Comparison of ENCODE assay signal across 18 cellular contexts in genomic region chr14:69868363-69868963, GRCh38. TPM values are rescaled to one million over a fixed set of nuclear protein-coding genes. Genes with fewer than 3 reads are reported as not detected.
DNase-seq lines count a peak whose midpoint lies in the region; ATAC-seq, FAIRE-seq and TF ChIP-seq lines count a peak whose summit lies in the region.
"Had no signal": no experiment of that assay in that cellular context is flagged by ENCODE, and none has a peak within 500 bp of the region (broad histone marks: within the 10 kb centered on the region; RNA-seq: fewer than 3 reads in every experiment).

No MANE protein-coding gene starts in this region.

- H3K9me3 ChIP-seq in HepG2 (ENCODE audit: low read length) = peaks cover 14% of the 10 kb centered on the region
- no peaks in the 10 kb centered on the region for H3K9me3 ChIP-seq in upper lobe of right lung
- H3K9me3 ChIP-seq: HAP-1 had no signal

- FAIRE-seq in GM19239 (lab: Jason Lieb, UNC) = peak; percentile 33
- FAIRE-seq in HepG2 (lab: Jason Lieb, UNC) = peak; percentile 32
- FAIRE-seq: G401.6, GM12892, H1 had no signal

- peaks cover 18% of the 10 kb centered on the region for H3K27me3 Mint-ChIP-seq in activated CD4-positive, alpha-beta T cell treated with anti-CD3 and anti-CD28 coated beads for 36 hours

- in situ Hi-C loops in HepG2 (cut with HindIII; ENCODE audit: extremely low pct_ligation_motif_present, low pct_unique_long_range_greater_than_20kb) = no loop called here
- in situ Hi-C loops in KBM-7 (cut with MboI; ENCODE audit: low pct_unique_long_range_greater_than_20kb, low sequenced_read_pairs) = no loop called here

- H3K36me3 ChIP-seq in HepG2 (replicated peaks in 1 of 2; ENCODE audit: control insufficient read depth in 1 of 2, insufficient read depth in 2 of 2, low read length in 2 of 2) (no peaks in the 10 kb centered on the region), upper lobe of right lung (no peaks in the 10 kb centered on the region)
- H3K36me3 ChIP-seq: BLaER1, HAP-1 had no signal

- TF ChIP-seq RAD21 in HepG2 (CRISPR knock-in tag; IDR thresholded peaks at IDR 0.05) = no peak

- H3K4me3 Mint-ChIP-seq in activated CD4-positive, alpha-beta T cell treated with anti-CD3 and anti-CD28 coated beads for 36 hours = no peak overlapping the region
- H3K4me3 Mint-ChIP-seq: CD8-positive, alpha-beta memory T cell had no signal

- no peak for TF ChIP-seq POLR2A in HepG2 (IDR thresholded peaks at IDR 0.05; ENCODE audit: insufficient read depth in 1 of 2, low read depth in 2 of 2, low read length in 2 of 2)

- no peak overlapping the region for H3K9ac ChIP-seq in HepG2 (ENCODE audit: insufficient read depth, low read depth, low read length)
- H3K9ac ChIP-seq: BLaER1 had no signal

- no peak for ATAC-seq in activated CD4-positive, alpha-beta T cell treated with anti-CD3 and anti-CD28 coated beads for 36 hours
- ATAC-seq in HepG2 (no peak), upper lobe of right lung (no peak)

- H3K4me1 Mint-ChIP-seq in activated CD4-positive, alpha-beta T cell treated with anti-CD3 and anti-CD28 coated beads for 36 hours = no peaks in the 10 kb centered on the region
- H3K4me1 Mint-ChIP-seq: CD8-positive, alpha-beta memory T cell had no signal

- 2% methylated on average over 5 of the region's 5 CpGs for WGBS in HepG2 (ENCODE audit: low lambda C conversion rate)

- DNase-seq in activated CD4-positive, alpha-beta T cell treated with anti-CD3 and anti-CD28 coated beads for 36 hours = no peak
- DNase-seq in activated CD4-positive, alpha-beta T cell treated with anti-CD3 and anti-CD28 coated beads, Interleukin-2, amount 50 U/mL, for 4 hours = no peak
- DNase-seq in GM19239 (ENCODE audit: insufficient read length, low spot score) = no peak
- peak; percentile 3 for DNase-seq in RKO (ENCODE audit: low spot score)
- DNase-seq in HepG2 (ENCODE audit: low spot score) = no peak
- DNase-seq in upper lobe of right lung = no peak
- no peak for DNase-seq in KBM-7
- DNase-seq in GM10266 (ENCODE audit: extremely low spot score) = no peak
- DNase-seq: AML-193; CD8-positive, alpha-beta memory T cell; DMS79 treated with DMSO at 0.1 percent for 48 hours; EL had no signal

- BruUV-seq in HepG2 (replicated peaks; lab: Mats Ljungman, UMichigan) = no TSS peak

- H4K20me1 ChIP-seq in HepG2 (ENCODE audit: insufficient read depth, low read length) = no peaks in the 10 kb centered on the region
- H4K20me1 ChIP-seq: BLaER1 had no signal

- peaks cover 40% of the 10 kb centered on the region for H3K4me1 ChIP-seq in HepG2 (ENCODE audit: insufficient read depth, low read length)
- H3K4me1 ChIP-seq in upper lobe of right lung = no peaks in the 10 kb centered on the region
- H3K4me1 ChIP-seq: BLaER1, HAP-1 had no signal

- H2AFZ ChIP-seq in HepG2 (ENCODE audit: low read length) = no peak overlapping the region

- POLR2A ChIA-PET in activated CD4-positive, alpha-beta T cell treated with anti-CD3 and anti-CD28 coated beads for 36 hours (lab: Charles Lee) = no interaction called here
- POLR2A ChIA-PET in HepG2 (lab: Yijun Ruan, JAX) = interaction anchor here (0.7 kb wide), 1 partner anchor 11 kb away, joined by 3 read pairs; the partner anchor contains the start of gene SMOC1

- H3K27ac ChIP-seq in HepG2 (ENCODE audit: extremely low read length, insufficient read depth, low read length) (no peak overlapping the region), upper lobe of right lung (no peak overlapping the region)
- H3K27ac ChIP-seq: 22Rv1, BLaER1 had no signal

- H3K27me3 ChIP-seq in HepG2 (ENCODE audit: control insufficient read depth in 1 of 2, insufficient read depth in 2 of 2, low read length in 2 of 2) = no peaks in the 10 kb centered on the region
- no peaks in the 10 kb centered on the region for H3K27me3 ChIP-seq in upper lobe of right lung
- H3K27me3 ChIP-seq: BLaER1 had no signal

- H3K36me3 Mint-ChIP-seq in activated CD4-positive, alpha-beta T cell treated with anti-CD3 and anti-CD28 coated beads for 36 hours (ENCODE audit: low read depth) = no peaks in the 10 kb centered on the region
- H3K36me3 Mint-ChIP-seq: CD8-positive, alpha-beta memory T cell had no signal

- peaks cover 7% of the 10 kb centered on the region for H3K9me3 Mint-ChIP-seq in activated CD4-positive, alpha-beta T cell treated with anti-CD3 and anti-CD28 coated beads for 36 hours (ENCODE audit: low read depth)

- no peaks in the 10 kb centered on the region for H3K79me2 ChIP-seq in HepG2 (ENCODE audit: insufficient read depth, low read length)

- peak overlapping the region; percentile 46 for H3K4me2 ChIP-seq in HepG2 (ENCODE audit: low read depth, low read length)
- H3K4me2 ChIP-seq: BLaER1 had no signal

- intact Hi-C loops in activated CD4-positive, alpha-beta T cell treated with anti-CD3 and anti-CD28 coated beads for 36 hours (cut with DNase I, micrococcal nuclease) = no loop called here
- intact Hi-C loops in HepG2 (cut with micrococcal nuclease; ENCODE audit: unreplicated experiment) (no loop called here), upper lobe of right lung (cut with DNase I) (no loop called here)

- H3K4me3 ChIP-seq in HepG2 (replicated peaks in 1 of 3; ENCODE audit: insufficient read depth in 1 of 3, low read depth in 2 of 3, low read length in 3 of 3) = no peak overlapping the region
- H3K4me3 ChIP-seq in upper lobe of right lung = no peak overlapping the region
- H3K4me3 ChIP-seq: BLaER1, HAP-1 had no signal

- TF ChIP-seq CTCF in HepG2 (CRISPR knock-in tag; IDR thresholded peaks at IDR 0.05) = no peak
- TF ChIP-seq CTCF in upper lobe of right lung (IDR thresholded peaks at IDR 0.05) = no peak
- TF ChIP-seq CTCF in GM10266 (IDR thresholded peaks at IDR 0.05; ENCODE audit: control insufficient read depth, insufficient read depth, low read depth, missing control alignments) = no peak

- CTCF ChIA-PET in activated CD4-positive, alpha-beta T cell treated with anti-CD3 and anti-CD28 coated beads for 36 hours (lab: Charles Lee) = no interaction called here
- CTCF ChIA-PET in HepG2 (lab: Yijun Ruan, JAX; ENCODE audit: low intra/inter-chr PET ratio, low total read pairs) = interaction anchor here (0.7 kb wide), 1 partner anchor 19 kb away, joined by 3 read pairs; no protein-coding TSS in a partner anchor

- TF ChIP-seq EP300 in HepG2 (IDR thresholded peaks at IDR 0.05; ENCODE audit: low read depth in 2 of 2, low read length in 2 of 2) (0 out of 4 replicates have a peak, but pooled peaks of 1 of the 2 experiments have one; percentile 16), HepG2 (CRISPR knock-in tag; IDR thresholded peaks at IDR 0.05; ENCODE audit: borderline replicate concordance) (no peak)

- peak overlapping the region; percentile 40 for H3K27ac Mint-ChIP-seq in activated CD4-positive, alpha-beta T cell treated with anti-CD3 and anti-CD28 coated beads for 36 hours
- H3K27ac Mint-ChIP-seq: CD8-positive, alpha-beta memory T cell had no signal

TF ChIP-seq in HepG2, 621 proteins besides CTCF, POLR2A, EP300 and RAD21 (continues in another document):
- no peak for TF ChIP-seq PRDM10 (CRISPR knock-in tag; IDR thresholded peaks at IDR 0.05; ENCODE audit: low read depth)

RNA-seq across cellular contexts. Expression of gene SMOC1, which starts 10.8 kb away (rescaled TPM):
- not detected for total RNA-seq in activated CD4-positive, alpha-beta T cell treated with anti-CD3 and anti-CD28 coated beads for 36 hours
- total RNA-seq in HepG2 (2016; rRNA removed; fragmentation: Illumina TruSeq; extraction: Trizol) (7.3 and 17.8 TPM in 2 replicates), upper lobe of right lung (1.1 TPM)
- 9.0 and 10.2 TPM in 2 replicates for total RNA-seq in HepG2 (2016; cell fraction: cytosol; rRNA removed; fragmentation: Illumina TruSeq; extraction: Trizol; ENCODE audit: low read depth)
- total RNA-seq in HepG2 (2016; cell fraction: insoluble cytoplasmic fraction; rRNA removed; fragmentation: Illumina TruSeq; extraction: Trizol) = 6.2 and 18.0 TPM in 2 replicates
- 6.9 and 8.3 TPM in 2 replicates for total RNA-seq in HepG2 (2016; cell fraction: membrane; rRNA removed; fragmentation: Illumina TruSeq; extraction: Trizol)
- total RNA-seq in HepG2 (2016; cell fraction: nucleus; rRNA removed; fragmentation: Illumina TruSeq; extraction: Trizol) = 20.7 and 28.1 TPM in 2 replicates
- 35.6 and 42.1 TPM in 2 replicates for polyA plus RNA-seq in HepG2 (2011; rRNA removed)
- polyA plus RNA-seq in HepG2 (2011; cell fraction: cytosol; rRNA removed) = 32.2 and 39.1 TPM in 2 replicates
- 47.2 and 50.5 TPM in 2 replicates for polyA plus RNA-seq in HepG2 (2011; cell fraction: nucleus; rRNA removed)
- 31.2 and 40.4 TPM in 2 replicates for polyA plus RNA-seq in HepG2 (2012)
- polyA plus RNA-seq in HepG2 (2016; cell fraction: cytosol; fragmentation: Illumina TruSeq; extraction: Trizol; ENCODE audit: low read depth) = 2.0 and 2.9 TPM in 2 replicates
- polyA plus RNA-seq in HepG2 (2016; cell fraction: insoluble cytoplasmic fraction; fragmentation: Illumina TruSeq; extraction: Trizol; ENCODE audit: low read depth) = 11.7 and 14.0 TPM in 2 replicates
- 3.9 TPM in 2 replicates for polyA plus RNA-seq in HepG2 (2016; cell fraction: membrane; fragmentation: Illumina TruSeq; extraction: Trizol; ENCODE audit: low read depth)
- 47.9 and 54.1 TPM in 2 replicates for polyA plus RNA-seq in HepG2 (2016; cell fraction: nucleus; fragmentation: Illumina TruSeq; extraction: Trizol; ENCODE audit: insufficient read depth, low read depth)
- 31.7 and 106 TPM in 2 replicates for polyA minus RNA-seq in HepG2 (2011; rRNA and poly(A)+ RNA removed; ENCODE audit: low replicate concordance)
- polyA minus RNA-seq in HepG2 (2011; cell fraction: cytosol; rRNA and poly(A)+ RNA removed) = 26.9 and 29.0 TPM in 2 replicates
- 31.0 and 31.3 TPM in 2 replicates for polyA minus RNA-seq in HepG2 (2011; cell fraction: nucleus; rRNA and poly(A)+ RNA removed)
- total RNA-seq: CD8-positive, alpha-beta memory T cell had no signal
- polyA plus RNA-seq: CD8-positive, alpha-beta memory T cell had no signal
